Comparison of ENCODE assay signal across 16 cellular contexts in genomic region chr5:111772456-111772855, GRCh38. TPM values are rescaled to one million over a fixed set of nuclear protein-coding genes. Genes with fewer than 3 reads are reported as not detected.
A peak's percentile ranks its signal among the peaks of the same experiment; 100 is the strongest.
DNase-seq lines count a peak whose midpoint lies in the region; FAIRE-seq and TF ChIP-seq lines count a peak whose summit lies in the region.
"Had no signal": no experiment of that assay in that cellular context is flagged by ENCODE, and none has a peak within 500 bp of the region (broad histone marks: within the 10 kb centered on the region; RNA-seq: fewer than 3 reads in every experiment).

No MANE protein-coding gene starts in this region.

- no peaks in the 10 kb centered on the region; the same call in 1 of the 2 replicates for H3K27me3 Mint-ChIP-seq in H9 (ENCODE audit: low read depth)

- no peak overlapping the region for H2AFZ ChIP-seq in H9 (ENCODE audit: low read length)
- no peak overlapping the region for H2AFZ ChIP-seq in mesenchymal stem cell (ENCODE audit: low read depth, low read length)

- no peaks in the 10 kb centered on the region for H3K9me3 Mint-ChIP-seq in H9
- H3K9me3 Mint-ChIP-seq: activated CD8-positive, alpha-beta T cell treated with anti-CD3 and anti-CD28 coated beads for 36 hours; activated T-helper 2 cell treated with anti-CD3 and anti-CD28 coated beads, Interferon-gamma antibody, Interleukin-2, Interleukin-4, amounts not matched to agents 10 μg/mL and 5 μg/mL and 100 μg/mL, durations not matched to agents 14 hours and 24 hours and 36 hours had no signal

- intact Hi-C loops in kidney (cut with DNase I), result no loop called here

- H3K4me1 Mint-ChIP-seq in H9, result peaks cover 15 to 18% of the 10 kb centered on the region in 2 experiments
- H3K4me1 Mint-ChIP-seq: CD8-positive, alpha-beta memory T cell had no signal

- H3K27me3 ChIP-seq in H9 (ENCODE audit: insufficient read depth, low read length), result no peaks in the 10 kb centered on the region
- no peaks in the 10 kb centered on the region for H3K27me3 ChIP-seq in mesenchymal stem cell (ENCODE audit: control insufficient read depth in 1 of 2, insufficient read depth in 1 of 2, low read length in 2 of 2)
- H3K27me3 ChIP-seq: ascending aorta, stomach had no signal

- H3K4me3 Mint-ChIP-seq in H9, result no peak overlapping the region
- H3K4me3 Mint-ChIP-seq: activated CD8-positive, alpha-beta T cell treated with anti-CD3 and anti-CD28 coated beads for 36 hours; CD8-positive, alpha-beta memory T cell had no signal

- H4K8ac ChIP-seq in H9 (replicated peaks; ENCODE audit: insufficient read length, low read depth, low read length) (no peak overlapping the region), mesenchymal stem cell (ENCODE audit: low read length) (peak overlapping the region; percentile 69)

- FAIRE-seq in kidney (lab: Jason Lieb, UNC), result no peak

- H3K4me3 ChIP-seq in SK-N-MC, result no peak overlapping the region
- no peak overlapping the region for H3K4me3 ChIP-seq in mesenchymal stem cell (ENCODE audit: insufficient read depth in 1 of 2, low read depth in 1 of 2, low read length in 2 of 2)
- H3K4me3 ChIP-seq in kidney (ENCODE audit: low read length in 2 of 2), result no peak overlapping the region
- H3K4me3 ChIP-seq: ascending aorta, stomach had no signal

- no peaks in the 10 kb centered on the region for H3K79me2 ChIP-seq in H9 (ENCODE audit: insufficient read depth, low read length)

- peaks cover 3% of the 10 kb centered on the region; the same call in 1 of the 2 replicates for H3K4me1 ChIP-seq in H9 (ENCODE audit: insufficient read depth, low read length)
- H3K4me1 ChIP-seq in mesenchymal stem cell (ENCODE audit: control insufficient read depth, insufficient read depth, low read depth, low read length), result peaks cover 12% of the 10 kb centered on the region
- H3K4me1 ChIP-seq in kidney (ENCODE audit: control insufficient read depth in 1 of 2, insufficient read depth in 1 of 2, low read depth in 1 of 2, low read length in 2 of 2), result peaks cover 0 to 2% of the 10 kb centered on the region in 2 donors
- H3K4me1 ChIP-seq: ascending aorta had no signal

- no peak overlapping the region for H3K56ac ChIP-seq in H9 (ENCODE audit: insufficient read length, low read depth, low read length)

- no peaks in the 10 kb centered on the region for H3K79me1 ChIP-seq in H9 (ENCODE audit: insufficient read depth, low read depth, low read length, poor library complexity, severe bottlenecking)
- H3K79me1 ChIP-seq in mesenchymal stem cell (replicated peaks; ENCODE audit: low read length, poor library complexity, severe bottlenecking), result no peaks in the 10 kb centered on the region

- no peaks in the 10 kb centered on the region for H3K36me3 Mint-ChIP-seq in H9 (ENCODE audit: insufficient read depth in 1 of 3, low read depth in 3 of 3)

- DNase-seq in NCI-H1417 (lab: John Stamatoyannopoulos, UW) (peak; percentile 32 to 65 (median 46)), NCI-H1417 treated with DMSO at 0.1 percent for 48 hours (lab: John Stamatoyannopoulos, UW) (no peak), H9 (peak; percentile 74), SK-N-MC (ENCODE audit: low read depth, low spot score) (no peak), mesenchymal stem cell (peak; percentile 38), SIG-M5 (lab: John Stamatoyannopoulos, UW) (no peak), kidney (no peak), T-helper 1 cell (no peak)
- DNase-seq: activated CD8-positive, alpha-beta T cell treated with anti-CD3 and anti-CD28 coated beads for 36 hours; CD8-positive, alpha-beta memory T cell; cortex of kidney; NCI-H446; stomach; T-helper 9 cell had no signal

- H2BK15ac ChIP-seq in H9 (ENCODE audit: low read depth, low read length) (no peak overlapping the region), mesenchymal stem cell (ENCODE audit: low read depth, poor library complexity, severe bottlenecking) (peak overlapping the region; percentile 49)

- no peak overlapping the region for H3T11ph ChIP-seq in H9 (ENCODE audit: low read length)

- WGBS in H9 (ENCODE audit: extremely low coverage, insufficient read length, low lambda C conversion rate), result no CpG with 5 or more reads among the region's 5 CpGs
- WGBS in mesenchymal stem cell, result 87% methylated on average over 5 of the region's 5 CpGs

- H4K91ac ChIP-seq in H9 (ENCODE audit: insufficient read length, low read depth, low read length) (no peak overlapping the region), mesenchymal stem cell (ENCODE audit: low read length) (peak overlapping the region; percentile 78)

- no peak overlapping the region; a peak in 2 of 7 replicates for H3K27ac Mint-ChIP-seq in H9
- H3K27ac Mint-ChIP-seq: activated CD8-positive, alpha-beta T cell treated with anti-CD3 and anti-CD28 coated beads for 36 hours; activated T-helper 2 cell treated with anti-CD3 and anti-CD28 coated beads, Interferon-gamma antibody, Interleukin-2, Interleukin-4, amounts not matched to agents 10 μg/mL and 5 μg/mL and 100 μg/mL, durations not matched to agents 14 hours and 24 hours and 36 hours; CD8-positive, alpha-beta memory T cell had no signal

- no peaks in the 10 kb centered on the region for H3K36me3 ChIP-seq in SK-N-MC (ENCODE audit: insufficient read depth, low read length)
- no peaks in the 10 kb centered on the region for H3K36me3 ChIP-seq in mesenchymal stem cell (ENCODE audit: control insufficient read depth in 1 of 2, insufficient read depth in 2 of 2, low read depth in 1 of 2, low read length in 2 of 2)
- no peaks in the 10 kb centered on the region for H3K36me3 ChIP-seq in kidney (ENCODE audit: control insufficient read depth in 1 of 2, insufficient read depth in 2 of 2, low read length in 2 of 2)
- H3K36me3 ChIP-seq: ascending aorta, stomach had no signal

- H2AK5ac ChIP-seq in H9 (ENCODE audit: insufficient read length, low read length), result no peak overlapping the region
- no peak overlapping the region for H2AK5ac ChIP-seq in mesenchymal stem cell (ENCODE audit: low read length, severe bottlenecking)

- H3K27ac ChIP-seq in H9 (ENCODE audit: insufficient read length, low read depth, low read length) (no peak overlapping the region), SK-N-MC (peak overlapping the region; percentile 58; the same call in 1 of the 2 replicates), mesenchymal stem cell (ENCODE audit: low read length, poor library complexity, severe bottlenecking) (no peak overlapping the region), kidney (ENCODE audit: low read depth in 2 of 2, low read length in 2 of 2) (no peak overlapping the region)
- H3K27ac ChIP-seq: ascending aorta, stomach had no signal

- no peak overlapping the region for H3K9ac ChIP-seq in H9 (ENCODE audit: extremely low read depth, insufficient read length, low read length)
- no peak overlapping the region for H3K9ac ChIP-seq in SK-N-MC (ENCODE audit: insufficient read length)
- H3K9ac ChIP-seq in mesenchymal stem cell (ENCODE audit: low read length), result no peak overlapping the region
- no peak overlapping the region for H3K9ac ChIP-seq in kidney (ENCODE audit: low read length in 2 of 2)

- H2BK5ac ChIP-seq in H9 (ENCODE audit: insufficient read length, low read length) (no peak overlapping the region), mesenchymal stem cell (ENCODE audit: low read depth, low read length, poor library complexity, severe bottlenecking) (peak overlapping the region; percentile 35)

- H3K23me2 ChIP-seq in H9 (ENCODE audit: insufficient read length, low read depth, low read length, poor library complexity, severe bottlenecking), result no peaks in the 10 kb centered on the region

- H3K23ac ChIP-seq in H9 (ENCODE audit: insufficient read length, low read depth, low read length) (no peak overlapping the region), mesenchymal stem cell (ENCODE audit: low read length in 2 of 2) (no peak overlapping the region)

- H3K14ac ChIP-seq in H9 (ENCODE audit: insufficient read depth, low read length), result no peak overlapping the region
- no peak overlapping the region for H3K14ac ChIP-seq in mesenchymal stem cell (ENCODE audit: low read length in 2 of 2)

- H2BK20ac ChIP-seq in H9 (ENCODE audit: low read depth, low read length, poor library complexity, severe bottlenecking), result no peak overlapping the region

- H3K4ac ChIP-seq in H9 (ENCODE audit: low read depth, low read length), result no peak overlapping the region
- H3K4ac ChIP-seq in mesenchymal stem cell (ENCODE audit: low read depth in 1 of 2, low read length in 2 of 2), result no peak overlapping the region

- H3K9me3 ChIP-seq in H9 (ENCODE audit: control insufficient read depth, low read depth, low read length) (no peaks in the 10 kb centered on the region), SK-N-MC (ENCODE audit: low read depth, low read length) (no peaks in the 10 kb centered on the region), mesenchymal stem cell (ENCODE audit: control insufficient read depth, low read length) (no peaks in the 10 kb centered on the region), kidney (ENCODE audit: control insufficient read depth in 1 of 2, low read length in 2 of 2) (no peaks in the 10 kb centered on the region)
- H3K9me3 ChIP-seq: ascending aorta, stomach had no signal

- H3K18ac ChIP-seq in H9 (ENCODE audit: insufficient read length, low read depth, low read length) (no peak overlapping the region), mesenchymal stem cell (ENCODE audit: low read depth in 1 of 2, low read length in 2 of 2) (peak overlapping the region in 1 of 2 experiments; percentile 29)

- H2BK120ac ChIP-seq in H9 (ENCODE audit: low read depth, low read length, poor library complexity, severe bottlenecking) (no peak overlapping the region), mesenchymal stem cell (ENCODE audit: low read depth, low read length) (no peak overlapping the region)

- no peak; the same call in 2 of the 3 replicates for TF ChIP-seq CTCF in H9 (conservative IDR thresholded peaks at IDR 0.05)
- TF ChIP-seq CTCF in kidney (IDR thresholded peaks at IDR 0.05; ENCODE audit: borderline replicate concordance, extremely low read depth, insufficient read depth), result no peak

- no peak overlapping the region for H4K5ac ChIP-seq in H9 (ENCODE audit: insufficient read length, low read depth, low read length)

- H4K20me1 ChIP-seq in H9 (ENCODE audit: control insufficient read depth, insufficient read depth, insufficient read length), result no peaks in the 10 kb centered on the region

- H2BK12ac ChIP-seq in H9 (ENCODE audit: insufficient read length, low read depth, low read length) (no peak overlapping the region), mesenchymal stem cell (ENCODE audit: low read length in 2 of 2) (peak overlapping the region in 1 of 2 experiments; percentile 89)

- no peak overlapping the region for H3K4me2 ChIP-seq in H9 (ENCODE audit: insufficient read depth, insufficient read length, low read length)
- no peak overlapping the region for H3K4me2 ChIP-seq in mesenchymal stem cell (ENCODE audit: low read length, poor library complexity, severe bottlenecking)

RNA-seq across cellular contexts. Expression of gene NREP, which starts 15.5 kb away (rescaled TPM):
- total RNA-seq in H9 (2021) (159 and 163 TPM in 2 replicates), kidney (20.9 TPM)
- 303 TPM for polyA plus RNA-seq in mesenchymal stem cell (2013, experiment 1 of 2)
- polyA plus RNA-seq in mesenchymal stem cell (2013, experiment 2 of 2), result 305 TPM
- 37.0 TPM for polyA plus RNA-seq in kidney (ENCODE audit: insufficient read depth, low read depth, low replicate concordance)

Comparison
In these comparisons a context has a peak if more than half of its experiments do, and no peak if none do; other contexts are left out.
1. DNase-seq: peak in NCI-H1417 (3 of 3), H9 (single experiment) and mesenchymal stem cell (single experiment); none in NCI-H1417 treated with DMSO at 0.1 percent for 48 hours (single experiment), SK-N-MC (single experiment), SIG-M5 (single experiment), kidney (single experiment) and T-helper 1 cell (0 of 5).